In genomic region chr4:86449746-86450145, GRCh38 we compare ENCODE assay signal across 15 cellular contexts.
"Had no signal": no experiment of that assay in that cellular context is flagged by ENCODE, and none has a peak within 500 bp of the region (broad histone marks: within the 10 kb centered on the region; RNA-seq: fewer than 3 reads in every experiment).

No MANE protein-coding gene starts in this region.

- H3K36me3 ChIP-seq: spleen, transverse colon had no signal

- ATAC-seq: activated T-cell treated with anti-CD3 and anti-CD28 coated beads, Interleukin-2, amount 50 U/mL, for 4 hours; left colon; natural killer cell; sciatic nerve had no signal

- H3K4me1 ChIP-seq: spleen, transverse colon had no signal

- H3K4me3 ChIP-seq: transverse colon had no signal

- DNase-seq: activated CD4-positive, alpha-beta memory T cell treated with anti-CD3 and anti-CD28 coated beads for 36 hours; activated CD4-positive, alpha-beta T cell treated with anti-CD3 and anti-CD28 coated beads for 1 hour; activated gamma-delta T cell; activated T-cell treated with anti-CD3 and anti-CD28 coated beads, Interleukin-2, amount 50 U/mL, for 4 hours; amygdala; cerebellar nuclear complex; left colon; mammary epithelial cell; natural killer cell; spleen; stimulated activated CD4-positive, alpha-beta T cell treated with anti-CD3 and anti-CD28 coated beads, Interleukin-1b, Interleukin-23, amount 100 ng/mL, for 48 hours; stimulated activated naive CD4-positive, alpha-beta T cell; substantia nigra; transverse colon had no signal

- H3K27me3 ChIP-seq: spleen, transverse colon had no signal

- H3K9me3 ChIP-seq: spleen, transverse colon had no signal

- H3K27ac ChIP-seq: spleen, transverse colon had no signal
